Comparison of ENCODE assay signal across 7 cellular contexts in genomic region chr2:95862121-95862520, GRCh38.
DNase-seq lines count a peak whose midpoint lies in the region; ATAC-seq, FAIRE-seq and TF ChIP-seq lines count a peak whose summit lies in the region.
"Not testable (repeated sequence)": the region's sequence is repeated elsewhere in the genome, so short reads cannot be mapped to it uniquely, and the experiment has no call there.

No MANE protein-coding gene starts in this region.

- H2AFZ ChIP-seq in HCT116 (ENCODE audit: low read depth, low read length, poor library complexity, severe bottlenecking); astrocyte (ENCODE audit: low read depth, low read length): not testable (repeated sequence)

- DNase-seq in ELR (ENCODE audit: low read depth), result peak; percentile 0
- DNase-seq in HCT116 (ENCODE audit: low read depth, low spot score), result not testable (repeated sequence)
- DNase-seq in M059J (ENCODE audit: low read depth), result peak; percentile 0
- DNase-seq in astrocyte (ENCODE audit: low read depth), result peak; percentile 34
- DNase-seq in fibroblast of villous mesenchyme (ENCODE audit: low read depth), result peak; percentile 1
- peak; percentile 2 for DNase-seq in myocyte (ENCODE audit: low read depth)
- peak; percentile 46 for DNase-seq in retinal pigment epithelial cell (ENCODE audit: low read depth)

- intact Hi-C loops in HCT116 (cut with micrococcal nuclease), result not testable (repeated sequence)

- not testable (repeated sequence) for H3K4me3 Mint-ChIP-seq in astrocyte (ENCODE audit: unreplicated experiment)

- not testable (repeated sequence) for H3K9me3 ChIP-seq in HCT116 (ENCODE audit: control insufficient read depth in 1 of 2, insufficient read depth in 1 of 2, low read depth in 1 of 2, low read length in 2 of 2); astrocyte (ENCODE audit: insufficient read depth, low read depth, low read length)

- not testable (repeated sequence) for H3K36me3 ChIP-seq in HCT116 (ENCODE audit: control insufficient read depth in 1 of 2, insufficient read depth in 2 of 2, low read length in 2 of 2); astrocyte (ENCODE audit: insufficient read depth, low read length)

- H3K79me2 ChIP-seq in HCT116 (ENCODE audit: insufficient read depth, low read length); astrocyte (ENCODE audit: insufficient read depth, low read length): not testable (repeated sequence)

- not testable (repeated sequence) for H3K27me3 ChIP-seq in HCT116 (ENCODE audit: insufficient read depth, low read length); astrocyte (ENCODE audit: insufficient read depth, low read length)

- POLR2A ChIA-PET in HCT116 (lab: Charles Lee), result not testable (repeated sequence)

- CTCF ChIA-PET in HCT116 (lab: Charles Lee), result not testable (repeated sequence)

- H3K9me3 Mint-ChIP-seq in astrocyte (ENCODE audit: unreplicated experiment), result not testable (repeated sequence)

- H4K20me1 ChIP-seq in HCT116 (ENCODE audit: insufficient read depth); astrocyte (ENCODE audit: insufficient read depth, low read length): not testable (repeated sequence)

- not testable (repeated sequence) for H3K27ac Mint-ChIP-seq in astrocyte (ENCODE audit: unreplicated experiment)

- not testable (repeated sequence) for TF ChIP-seq POLR2A in HCT116 (IDR thresholded peaks at IDR 0.05; ENCODE audit: borderline replicate concordance, extremely low read depth, insufficient read depth, insufficient read length)

- H3K9ac ChIP-seq in HCT116 (ENCODE audit: low read length); astrocyte (ENCODE audit: low read length): not testable (repeated sequence)

- not testable (repeated sequence) for H3K36me3 Mint-ChIP-seq in astrocyte (ENCODE audit: low read depth, unreplicated experiment)

- H3K4me1 Mint-ChIP-seq in astrocyte (ENCODE audit: low read depth, unreplicated experiment), result peaks cover 15% of the 10 kb centered on the region

- H3K9me2 ChIP-seq in HCT116 (ENCODE audit: insufficient read depth), result not testable (repeated sequence)

- H3K4me1 ChIP-seq in HCT116 (ENCODE audit: control insufficient read depth in 1 of 2, insufficient read depth in 2 of 2, low read length in 2 of 2); astrocyte (ENCODE audit: insufficient read depth, low read length): not testable (repeated sequence)

- not testable (repeated sequence) for FAIRE-seq in astrocyte (lab: Jason Lieb, UNC)

- RAD21 ChIA-PET in HCT116 (lab: Charles Lee; ENCODE audit: low non-redundant PET in 1 of 2, low total read pairs in 2 of 2, uncharacterized antibody in 2 of 2, unreplicated experiment in 2 of 2), result not testable (repeated sequence)

- not testable (repeated sequence) for BruUV-seq in HCT116 (replicated peaks; lab: Mats Ljungman, UMichigan)

- H3K4me2 ChIP-seq in HCT116 (ENCODE audit: low read length), result peak overlapping the region; percentile 32
- H3K4me2 ChIP-seq in astrocyte (ENCODE audit: low read length), result not testable (repeated sequence)

- H3K27ac ChIP-seq in HCT116 (ENCODE audit: low read depth, low read length); astrocyte (ENCODE audit: low read depth, low read length): not testable (repeated sequence)

- ATAC-seq in HCT116, result not testable (repeated sequence)

- TF ChIP-seq RAD21 in HCT116 (IDR thresholded peaks at IDR 0.05; ENCODE audit: low read depth), result not testable (repeated sequence)

- H3K27me3 Mint-ChIP-seq in astrocyte (ENCODE audit: low read depth, unreplicated experiment), result not testable (repeated sequence)

- H3K4me3 ChIP-seq in HCT116 (replicated peaks in 1 of 2; ENCODE audit: low read depth in 1 of 2, low read length in 2 of 2); astrocyte (ENCODE audit: insufficient read depth, low read depth, low read length); fibroblast of villous mesenchyme (ENCODE audit: low read depth, low read length); retinal pigment epithelial cell (ENCODE audit: low read length): not testable (repeated sequence)

- TF ChIP-seq CTCF in HCT116 (IDR thresholded peaks at IDR 0.05 in 2 of 3, conservative IDR thresholded peaks at IDR 0.05 in 1 of 3; ENCODE audit: borderline replicate concordance in 1 of 3, insufficient read depth in 1 of 3, low read depth in 2 of 3, low read length in 2 of 3); astrocyte (IDR thresholded peaks at IDR 0.05; ENCODE audit: insufficient read depth, low read depth, low read length); fibroblast of villous mesenchyme (IDR thresholded peaks at IDR 0.05; ENCODE audit: insufficient read depth, low read depth, low read length); retinal pigment epithelial cell (conservative IDR thresholded peaks at IDR 0.05; ENCODE audit: low read depth, low read length): not testable (repeated sequence)
